ENCODE assay signal across 21 cellular contexts in the genomic region with DNA sequence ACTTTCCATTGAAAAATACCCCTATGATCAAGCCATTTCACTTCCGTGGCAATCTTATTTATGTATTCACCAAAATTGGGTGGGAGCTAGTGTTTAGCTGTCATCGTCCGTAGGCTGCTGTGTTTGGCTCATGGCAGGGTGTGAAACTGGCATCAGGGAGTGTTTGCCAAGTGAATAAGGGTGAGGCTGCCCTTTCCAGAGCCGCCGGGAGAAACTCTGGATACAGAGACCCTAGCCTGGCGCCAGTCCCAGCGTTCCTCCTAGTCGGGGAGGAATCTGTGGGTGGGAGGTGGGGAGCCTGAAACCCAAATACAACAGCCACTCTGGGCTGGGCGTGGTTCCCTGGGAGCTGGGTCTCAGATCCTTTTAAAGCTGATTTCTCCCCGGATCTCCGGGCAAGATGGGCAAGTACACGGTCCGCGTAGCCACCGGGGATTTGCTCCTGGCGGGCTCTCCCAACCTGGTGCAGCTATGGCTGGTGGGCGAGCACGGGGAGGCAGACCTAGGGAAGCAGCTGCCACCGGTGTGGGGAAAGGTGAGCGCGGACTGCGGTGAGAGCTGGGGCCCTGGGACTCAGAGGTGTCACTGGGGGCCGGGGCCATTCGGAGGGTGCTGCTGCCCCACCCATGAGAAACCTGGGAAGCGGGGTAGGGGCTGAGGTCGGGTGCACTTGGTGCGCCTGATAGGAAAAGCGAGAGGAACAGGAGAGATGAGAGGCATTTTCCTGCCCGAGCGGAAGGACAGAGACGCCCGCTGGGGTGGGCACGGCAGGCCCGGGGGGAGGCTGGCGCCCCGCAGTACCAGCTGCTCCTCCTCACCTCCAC.
A peak's percentile ranks its signal among the peaks of the same experiment; 100 is the strongest.
DNase-seq lines count a peak whose midpoint lies in the region; ATAC-seq and TF ChIP-seq lines count a peak whose summit lies in the region.
"Had no signal": no experiment of that assay in that cellular context is flagged by ENCODE, and none has a peak within 500 bp of the region (broad histone marks: within the 10 kb centered on the region; RNA-seq: fewer than 3 reads in every experiment).

No MANE protein-coding gene starts in this region.

- no peaks in the 10 kb centered on the region for H3K4me1 Mint-ChIP-seq in naive thymus-derived CD4-positive, alpha-beta T cell
- H3K4me1 Mint-ChIP-seq: activated T-helper 17 cell treated with anti-CD3 and anti-CD28 coated beads, Interleukin-2, amount 50 U/mL, for 72 hours; brain; memory B cell; nephron had no signal

- H3K27ac Mint-ChIP-seq in naive thymus-derived CD4-positive, alpha-beta T cell: no peak overlapping the region
- H3K27ac Mint-ChIP-seq: activated naive CD8-positive, alpha-beta T cell treated with anti-CD3 and anti-CD28 coated beads for 36 hours; activated T-helper 17 cell treated with anti-CD3 and anti-CD28 coated beads, Interleukin-2, amount 50 U/mL, for 72 hours; brain; memory B cell; nephron had no signal

- CTCF ChIA-PET in naive thymus-derived CD4-positive, alpha-beta T cell (lab: Charles Lee): interaction anchor here (1.1 kb wide), 1 partner anchor 50 kb away, joined by 5 read pairs; no protein-coding TSS in a partner anchor

- H3K27me3 Mint-ChIP-seq in naive thymus-derived CD4-positive, alpha-beta T cell: peaks cover 32 to 61% (median 48%) of the 10 kb centered on the region in 5 donors

- ATAC-seq in GM21423 (IDR thresholded peaks at IDR 0.05; ENCODE audit: unreplicated experiment): no peak
- no peak for ATAC-seq in naive thymus-derived CD4-positive, alpha-beta T cell
- ATAC-seq: activated T-helper 17 cell treated with anti-CD3 and anti-CD28 coated beads, Interleukin-2, amount 50 U/mL, for 72 hours had no signal

- H3K36me3 ChIP-seq in hepatocyte (replicated peaks; ENCODE audit: insufficient read depth, low read depth) (no peaks in the 10 kb centered on the region), mesodermal cell (ENCODE audit: control insufficient read depth, insufficient read depth, low read length) (no peaks in the 10 kb centered on the region)
- H3K36me3 ChIP-seq in naive thymus-derived CD4-positive, alpha-beta T cell (ENCODE audit: control insufficient read depth in 2 of 3, insufficient read depth in 3 of 3, low read length in 3 of 3): no peaks in the 10 kb centered on the region
- H3K36me3 ChIP-seq: uterus had no signal

- H3K4me2 ChIP-seq in hepatocyte: peak overlapping the region; percentile 33

- peaks cover 0 to 20% (median 4%) of the 10 kb centered on the region in 11 donors for H3K9me3 Mint-ChIP-seq in naive thymus-derived CD4-positive, alpha-beta T cell
- H3K9me3 Mint-ChIP-seq: activated naive CD8-positive, alpha-beta T cell treated with anti-CD3 and anti-CD28 coated beads for 36 hours; activated T-helper 17 cell treated with anti-CD3 and anti-CD28 coated beads, Interleukin-2, amount 50 U/mL, for 72 hours had no signal

- no peak for TF ChIP-seq CTCF in hepatocyte (IDR thresholded peaks at IDR 0.05; ENCODE audit: poor library complexity)

- H3K9me3 ChIP-seq in hepatocyte (ENCODE audit: low read depth): no peaks in the 10 kb centered on the region
- no peaks in the 10 kb centered on the region for H3K9me3 ChIP-seq in mesodermal cell (ENCODE audit: control insufficient read depth, low read length)
- no peaks in the 10 kb centered on the region for H3K9me3 ChIP-seq in naive thymus-derived CD4-positive, alpha-beta T cell (ENCODE audit: control insufficient read depth in 2 of 3, low read length in 3 of 3)
- H3K9me3 ChIP-seq: uterus had no signal

- no peaks in the 10 kb centered on the region for H3K79me2 ChIP-seq in hepatocyte

- H2AFZ ChIP-seq in hepatocyte: no peak overlapping the region

- peak overlapping the region in 1 of 10 donors; percentile 48 for H3K4me3 Mint-ChIP-seq in naive thymus-derived CD4-positive, alpha-beta T cell
- H3K4me3 Mint-ChIP-seq: activated naive CD8-positive, alpha-beta T cell treated with anti-CD3 and anti-CD28 coated beads for 36 hours; activated T-helper 17 cell treated with anti-CD3 and anti-CD28 coated beads, Interleukin-2, amount 50 U/mL, for 72 hours; memory B cell; nephron had no signal

- no peaks in the 10 kb centered on the region for H4K20me1 ChIP-seq in hepatocyte (ENCODE audit: insufficient read depth, poor library complexity, severe bottlenecking)

- POLR2A ChIA-PET in naive thymus-derived CD4-positive, alpha-beta T cell (lab: Charles Lee): interaction anchor here (0.5 kb wide), 1 partner anchor 261 kb away, joined by 4 read pairs; no protein-coding TSS in a partner anchor

- H3K4me1 ChIP-seq in hepatocyte (ENCODE audit: insufficient read depth) (no peaks in the 10 kb centered on the region), mesodermal cell (ENCODE audit: control insufficient read depth, insufficient read depth, low read length, poor library complexity, severe bottlenecking) (no peaks in the 10 kb centered on the region)
- no peaks in the 10 kb centered on the region for H3K4me1 ChIP-seq in naive thymus-derived CD4-positive, alpha-beta T cell (ENCODE audit: control insufficient read depth in 2 of 2, insufficient read depth in 2 of 2, low read length in 2 of 2)

- H3K27ac ChIP-seq in hepatocyte (no peak overlapping the region), mesodermal cell (ENCODE audit: low read depth, low read length, severe bottlenecking) (no peak overlapping the region)
- H3K27ac ChIP-seq in naive thymus-derived CD4-positive, alpha-beta T cell (ENCODE audit: low read depth, low read length): no peak overlapping the region
- H3K27ac ChIP-seq: C4-2B, uterus had no signal

- WGBS in hepatocyte (ENCODE audit: low lambda C conversion rate, missing lambda C conversion rate): 64% methylated on average over 32 of the region's 36 CpGs
- 29 to 35% methylated on average over 23 to 29 of the region's 36 CpGs for WGBS in mesodermal cell (ENCODE audit: insufficient coverage in 2 of 2), 2 experiments

- DNase-seq in AG20443 (ENCODE audit: low spot score) (peak; percentile 13), NCI-H1105 treated with DMSO at 0.1 percent for 48 hours (lab: John Stamatoyannopoulos, UW) (peak; percentile 54), hepatocyte (ENCODE audit: low spot score) (no peak), medulla oblongata (ENCODE audit: extremely low spot score) (no peak), MV-4-11 (lab: John Stamatoyannopoulos, UW) (no peak)
- DNase-seq in naive thymus-derived CD4-positive, alpha-beta T cell: no peak
- DNase-seq: cortex of kidney; NCI-H1092; NCI-H2107; NCI-H524; stimulated activated CD4-positive, alpha-beta T cell treated with anti-CD3 and anti-CD28 coated beads, Interleukin-4, amount 100 ng/mL, for 24 hours; SW 1271; uterus had no signal

- H3K9me2 ChIP-seq in hepatocyte (replicated peaks; ENCODE audit: insufficient read depth): no peaks in the 10 kb centered on the region

- intact Hi-C loops in naive thymus-derived CD4-positive, alpha-beta T cell (cut with micrococcal nuclease): loop anchor here in 1 of 2 donors (10.0 kb wide), 1 partner anchor 49 kb away; no protein-coding TSS in a partner anchor

- H3K4me3 ChIP-seq in hepatocyte: no peak overlapping the region
- H3K4me3 ChIP-seq in mesodermal cell (ENCODE audit: extremely low read depth, insufficient read depth, low read length, poor library complexity, severe bottlenecking): peak overlapping the region; percentile 18
- no peak overlapping the region for H3K4me3 ChIP-seq in naive thymus-derived CD4-positive, alpha-beta T cell (ENCODE audit: low read length)
- H3K4me3 ChIP-seq: uterus had no signal

- peaks cover 9% of the 10 kb centered on the region for H3K27me3 ChIP-seq in hepatocyte
- H3K27me3 ChIP-seq in naive thymus-derived CD4-positive, alpha-beta T cell (ENCODE audit: control insufficient read depth in 2 of 2, insufficient read depth in 2 of 2, low read length in 2 of 2): no peaks in the 10 kb centered on the region

- peaks cover 0 to 42% (median 10%) of the 10 kb centered on the region in 5 donors for H3K36me3 Mint-ChIP-seq in naive thymus-derived CD4-positive, alpha-beta T cell
- H3K36me3 Mint-ChIP-seq: brain had no signal

Comparison
In these comparisons a context has a peak if more than half of its experiments do, and no peak if none do; other contexts are left out.
1. DNase-seq: peak in AG20443 (single experiment) and NCI-H1105 treated with DMSO at 0.1 percent for 48 hours (single experiment); none in hepatocyte (single experiment), medulla oblongata (single experiment), MV-4-11 (single experiment) and naive thymus-derived CD4-positive, alpha-beta T cell (0 of 9).